8 cellular contexts compared by ENCODE assay signal in the genomic region with DNA sequence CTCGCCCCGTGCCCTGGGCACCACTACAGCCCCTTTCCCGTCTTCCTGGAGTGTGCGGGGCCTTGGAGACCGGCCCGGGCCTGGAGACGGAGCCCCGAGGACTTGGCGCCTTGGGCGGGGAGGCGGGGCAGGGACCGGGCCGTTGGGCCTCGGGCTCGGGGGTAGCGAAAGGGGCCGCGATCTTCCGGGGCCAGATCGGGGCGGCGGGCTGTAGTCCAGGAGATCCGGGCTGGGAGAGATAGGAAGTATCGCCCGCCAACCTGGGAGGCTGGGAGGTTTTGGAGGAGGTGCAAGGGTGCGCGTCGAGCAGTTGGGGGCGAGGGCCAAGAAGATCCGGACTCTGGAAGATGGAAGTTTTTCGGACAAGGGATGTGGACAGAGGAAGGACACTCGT. TPM values are rescaled to one million over a fixed set of nuclear protein-coding genes. Genes with fewer than 3 reads are reported as not detected.
DNase-seq lines count a peak whose midpoint lies in the region; ATAC-seq and TF ChIP-seq lines count a peak whose summit lies in the region.

No MANE protein-coding gene starts in this region.

- intact Hi-C loops in body of pancreas (cut with DNase I), result no loop called here

- H3K27ac ChIP-seq in MM.1S (ENCODE audit: low read length), result no peak overlapping the region
- peak overlapping the region; percentile 52 to 88 (median 82) for H3K27ac ChIP-seq in body of pancreas

- H3F3A ChIP-seq in MM.1S (ENCODE audit: insufficient read depth, low read length), result no peaks in the 10 kb centered on the region

- H3K9me3 ChIP-seq in MM.1S (replicated peaks; ENCODE audit: insufficient read depth, low read length) (no peaks in the 10 kb centered on the region), body of pancreas (no peaks in the 10 kb centered on the region)

- H2AFZ ChIP-seq in MM.1S (ENCODE audit: low read length), result peak overlapping the region; percentile 70

- H3K4me3 ChIP-seq in MM.1S (ENCODE audit: low read length), result peak overlapping the region; percentile 87
- peak overlapping the region; percentile 97 to 99 for H3K4me3 ChIP-seq in body of pancreas
- peak overlapping the region; percentile 97 for H3K4me3 ChIP-seq in kidney epithelial cell (ENCODE audit: low read depth, low read length)

- no peaks in the 10 kb centered on the region for H3K4me1 ChIP-seq in MM.1S (ENCODE audit: low read length)
- peaks cover 39% of the 10 kb centered on the region for H3K4me1 ChIP-seq in body of pancreas

- CTCF ChIA-PET in HEK293T (lab: Yijun Ruan, JAX), result no interaction called here

- peak overlapping the region; percentile 81 for H3K4me2 ChIP-seq in MM.1S (ENCODE audit: low read depth, low read length)

- DNase-seq in DMS 273 (lab: John Stamatoyannopoulos, UW; ENCODE audit: unreplicated experiment), result peak; percentile 54
- no peak for DNase-seq in DMS 273 treated with DMSO at 0.1 percent for 48 hours (lab: John Stamatoyannopoulos, UW)
- no peak for DNase-seq in HEK293T (ENCODE audit: extremely low spot score)
- no peak for DNase-seq in MM.1S
- peak in 1 of 4 donors; percentile 41 for DNase-seq in body of pancreas
- no peak for DNase-seq in kidney epithelial cell (ENCODE audit: low read depth)
- DNase-seq in stimulated activated CD8-positive, alpha-beta memory T cell treated with anti-CD3 and anti-CD28 coated beads, Interleukin-15, amount 100 ng/mL, for 24 hours (ENCODE audit: low read depth), result peak; percentile 16
- DNase-seq in NCI-H2081 treated with DMSO at 0.1 percent for 48 hours (lab: John Stamatoyannopoulos, UW), result no peak

- peak overlapping the region; percentile 77 for H3K9ac ChIP-seq in MM.1S (ENCODE audit: low read length)

- 1% methylated on average over 21 to 32 of the region's 32 CpGs for WGBS in body of pancreas, 2 donors

- H3K36me3 ChIP-seq in MM.1S (replicated peaks; ENCODE audit: insufficient read depth, low read length) (no peaks in the 10 kb centered on the region), body of pancreas (replicated peaks in 1 of 2; ENCODE audit: insufficient read depth in 1 of 2, low read depth in 2 of 2) (no peaks in the 10 kb centered on the region), kidney epithelial cell (ENCODE audit: control insufficient read depth, insufficient read depth, low read length) (no peaks in the 10 kb centered on the region)

- H3K27me3 ChIP-seq in MM.1S (replicated peaks; ENCODE audit: insufficient read depth, low read length), result no peaks in the 10 kb centered on the region
- no peaks in the 10 kb centered on the region for H3K27me3 ChIP-seq in body of pancreas
- H3K27me3 ChIP-seq in kidney epithelial cell (ENCODE audit: control insufficient read depth, insufficient read depth, low read length), result no peaks in the 10 kb centered on the region

- ATAC-seq in body of pancreas, result peak; percentile 36

- POLR2A ChIA-PET in HEK293T (lab: Yijun Ruan, JAX), result no interaction called here

- peaks cover 4% of the 10 kb centered on the region; the same call in 1 of the 2 replicates for H4K20me1 ChIP-seq in MM.1S (ENCODE audit: insufficient read depth, low read length)

- no peaks in the 10 kb centered on the region for H3K9me2 ChIP-seq in MM.1S (replicated peaks; ENCODE audit: insufficient read depth, low read length)

- no peak for TF ChIP-seq CTCF in MM.1S (IDR thresholded peaks at IDR 0.05; ENCODE audit: low read length)
- TF ChIP-seq CTCF in body of pancreas (IDR thresholded peaks at IDR 0.05), result no peak
- no peak for TF ChIP-seq CTCF in kidney epithelial cell (IDR thresholded peaks at IDR 0.05; ENCODE audit: insufficient read depth, low read length, poor library complexity, severe bottlenecking)

- peaks cover 68% of the 10 kb centered on the region for H3K79me2 ChIP-seq in MM.1S (ENCODE audit: low read length)

- TF ChIP-seq POLR2A in body of pancreas (IDR thresholded peaks at IDR 0.05), result no peak

TF ChIP-seq in HEK293T, 16 proteins besides CTCF, POLR2A, EP300 and RAD21:
- TF ChIP-seq SUZ12 (IDR thresholded peaks at IDR 0.05) (no peak), L3MBTL2 (conservative IDR thresholded peaks at IDR 0.05) (0 out of 2 replicates have a peak, but pooled peaks have one; percentile 22)

RNA-seq across cellular contexts. Expression of gene RTF1, which starts 0.5 kb away (rescaled TPM):
- 10 to 100 TPM; 10.9 to 22.1 TPM for total RNA-seq in body of pancreas
- 21.3 and 27.9 TPM in 2 replicates for total RNA-seq in kidney epithelial cell

RNA-seq across cellular contexts. Expression of gene NDUFAF1, which starts 15.1 kb away (rescaled TPM):
- 1 to 10 TPM; 7.0 to 8.2 TPM for total RNA-seq in body of pancreas
- 18.2 and 27.3 TPM in 2 replicates for total RNA-seq in kidney epithelial cell

Comparison
In these comparisons a context has a peak if more than half of its experiments do, and no peak if none do; other contexts are left out.
1. DNase-seq: peak in DMS 273 (single experiment) and stimulated activated CD8-positive, alpha-beta memory T cell treated with anti-CD3 and anti-CD28 coated beads, Interleukin-15, amount 100 ng/mL, for 24 hours (single experiment); none in DMS 273 treated with DMSO at 0.1 percent for 48 hours (single experiment), HEK293T (single experiment), MM.1S (single experiment), kidney epithelial cell (single experiment) and NCI-H2081 treated with DMSO at 0.1 percent for 48 hours (single experiment).
2. Peak in every context shown above with its lines, with median percentiles within 50 percentile points of each other: H3K4me3 ChIP-seq.